25 cellular contexts compared by ENCODE assay signal in genomic region chr12:103705098-103705497, GRCh38.
"Had no signal": no experiment of that assay in that cellular context is flagged by ENCODE, and none has a peak within 500 bp of the region (broad histone marks: within the 10 kb centered on the region; RNA-seq: fewer than 3 reads in every experiment).

No MANE protein-coding gene starts in this region.

- H2AFZ ChIP-seq: neural progenitor cell, parathyroid adenoma had no signal

- H3K27ac ChIP-seq: neural progenitor cell, ovary, parathyroid adenoma, psoas muscle, skin epidermis, stomach, thoracic aorta, thyroid gland, tibial nerve, upper lobe of left lung, vagina had no signal

- ATAC-seq: natural killer cell; psoas muscle; right cardiac atrium; sciatic nerve; stimulated activated effector memory CD8-positive, alpha-beta T cell treated with anti-CD3 and anti-CD28 coated beads, Interleukin-12 subunit alpha, Interleukin-12 subunit beta, amount 100 ng/mL, for 72 hours; stimulated activated naive B cell treated with anti-CD40 and anti-IgM and Interleukin-4, amounts not matched to agents 10 μg/mL and 1 μg/mL and 100 μg/mL, for 72 hours had no signal

- H3K4me2 ChIP-seq: neural progenitor cell had no signal

- H3K9me3 ChIP-seq: ovary, psoas muscle, stomach, thoracic aorta, thyroid gland, upper lobe of left lung, vagina had no signal

- H3K4me1 ChIP-seq: neural progenitor cell, parathyroid adenoma, psoas muscle, stomach, thyroid gland, tibial nerve, upper lobe of left lung, vagina had no signal

- H3K79me2 ChIP-seq: parathyroid adenoma had no signal

- H3K27me3 ChIP-seq: neural progenitor cell, ovary, stomach, thyroid gland, tibial nerve, upper lobe of left lung, vagina had no signal

- FAIRE-seq: urothelium cell line had no signal

- H3K36me3 ChIP-seq: neural progenitor cell, ovary, stomach, thoracic aorta, thyroid gland, tibial nerve, upper lobe of left lung, vagina had no signal

- H3K9ac ChIP-seq: neural progenitor cell, parathyroid adenoma had no signal

- H3K4me3 ChIP-seq: neural progenitor cell, ovary, psoas muscle, skin epidermis, stomach, thoracic aorta, thyroid gland, tibial nerve, upper lobe of left lung, vagina had no signal

- DNase-seq: natural killer cell; occipital lobe; ovary; posterior cingulate gyrus; psoas muscle; right cardiac atrium; stimulated activated CD4-positive, alpha-beta T cell treated with anti-CD3 and anti-CD28 coated beads, Interleukin-15, amount 100 ng/mL, for 24 hours; stimulated activated CD4-positive, alpha-beta T cell treated with anti-CD3 and anti-CD28 coated beads, Interleukin-2, amount 100 ng/mL, for 24 hours; stimulated activated CD4-positive, alpha-beta T cell treated with anti-CD3 and anti-CD28 coated beads, Interleukin-2, amount 100 ng/mL, for 48 hours; stimulated activated CD4-positive, alpha-beta T cell treated with anti-CD3 and anti-CD28 coated beads, Interleukin-4, amount 100 ng/mL, for 24 hours; stimulated activated naive B cell treated with anti-CD40 and anti-IgM and Interleukin-4, amounts not matched to agents 10 μg/mL and 1 μg/mL and 100 μg/mL, for 72 hours; stimulated activated naive CD4-positive, alpha-beta T cell treated with Interleukin-2 at 50 U/mL for 16 hours; stomach; thyroid gland; trophoblast cell; upper lobe of left lung had no signal
